Comparison of ENCODE assay signal across 8 cellular contexts in the genomic region with DNA sequence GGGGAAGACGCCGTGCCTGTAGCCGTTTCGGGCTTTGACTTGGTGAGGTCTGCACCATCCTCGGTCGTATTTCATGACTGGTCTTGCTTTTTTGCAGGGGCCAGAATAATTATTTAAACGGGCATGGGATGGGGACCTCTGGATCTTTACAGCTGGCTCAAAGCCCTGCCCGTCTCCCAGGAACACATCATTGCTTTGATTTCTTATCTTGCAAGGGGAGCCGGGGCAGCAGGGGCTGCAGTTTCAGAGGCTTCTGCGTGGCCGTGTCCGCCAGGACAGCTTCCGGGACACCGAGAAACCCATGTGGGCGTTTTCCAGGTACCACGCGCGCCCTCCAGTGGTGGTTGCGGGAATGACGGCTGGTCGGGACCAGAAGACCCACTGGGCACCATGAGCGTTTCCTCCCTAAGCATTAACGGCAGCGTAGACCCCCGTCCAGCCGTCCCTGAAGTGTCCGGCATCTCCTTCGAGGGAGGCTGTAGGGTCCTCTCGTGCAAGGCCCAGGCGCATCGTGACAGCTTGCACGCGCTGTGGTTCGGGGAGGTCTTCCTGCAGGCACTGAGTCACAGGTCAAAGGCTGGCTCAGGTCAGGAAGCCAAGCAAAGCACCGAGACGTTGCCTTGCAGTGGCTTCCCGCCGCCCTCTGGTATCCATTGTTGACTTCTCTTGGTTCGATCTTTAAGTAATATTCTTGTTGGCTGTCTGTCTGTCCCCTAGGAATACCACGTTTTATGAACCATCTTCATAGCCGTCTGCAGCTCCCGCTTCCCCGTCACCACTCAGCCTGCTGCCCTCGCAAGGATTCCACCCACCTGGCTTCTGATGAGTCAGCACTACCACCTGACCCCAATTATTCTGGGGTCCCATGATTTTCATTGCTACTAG. TPM values are rescaled to one million over a fixed set of nuclear protein-coding genes. Genes with fewer than 3 reads are reported as not detected.
A peak's percentile ranks its signal among the peaks of the same experiment; 100 is the strongest.
DNase-seq lines count a peak whose midpoint lies in the region; ATAC-seq and TF ChIP-seq lines count a peak whose summit lies in the region.

No MANE protein-coding gene starts in this region.

- H3K36me3 ChIP-seq in HAP-1 (replicated peaks): no peaks in the 10 kb centered on the region

- peaks cover 15% of the 10 kb centered on the region for H3K4me1 Mint-ChIP-seq in Calu3 (ENCODE audit: low read depth, unreplicated experiment)
- H3K4me1 Mint-ChIP-seq in activated B cell treated with CpG ODN at 0.5 μM for 24 hours: peaks cover 11% of the 10 kb centered on the region

- TF ChIP-seq CTCF in Calu3 (IDR thresholded peaks at IDR 0.05; ENCODE audit: unreplicated experiment) (peak; percentile 99), activated B cell treated with CpG ODN at 0.5 μM for 24 hours (IDR thresholded peaks at IDR 0.05) (peak; percentile 78), cardiac fibroblast (IDR thresholded peaks at IDR 0.05; ENCODE audit: low read depth, low read length) (peak; percentile 95)

- peaks cover 48% of the 10 kb centered on the region for H3K27me3 Mint-ChIP-seq in Calu3 (ENCODE audit: unreplicated experiment)
- peaks cover 15% of the 10 kb centered on the region for H3K27me3 Mint-ChIP-seq in activated B cell treated with CpG ODN at 0.5 μM for 24 hours

- DNase-seq in Calu3 (peak; percentile 98), HAP-1 (ENCODE audit: low spot score in 2 of 2) (peak; percentile 55 to 95), NCI-H2171 (lab: John Stamatoyannopoulos, UW) (peak; percentile 41), activated B cell treated with CpG ODN at 0.5 μM for 24 hours (peak; percentile 85), cardiac fibroblast (ENCODE audit: low read depth in 2 of 2) (peak; percentile 77 to 78), left colon (peak; percentile 77 to 89)
- DNase-seq in stimulated activated CD4-positive, alpha-beta T cell treated with anti-CD3 and anti-CD28 coated beads, Interleukin-1b, Interleukin-23, amount 100 ng/mL, for 48 hours: peak; percentile 87

- H3K4me3 Mint-ChIP-seq in Calu3 (ENCODE audit: low read depth, unreplicated experiment) (peak overlapping the region; percentile 59), activated B cell treated with CpG ODN at 0.5 μM for 24 hours (peak overlapping the region; percentile 11)

- in situ Hi-C loops in HAP-1 (cut with MboI; ENCODE audit: low sequenced_read_pairs): loop anchor here (5.0 kb wide), 1 partner anchor 184 kb away; no protein-coding TSS in a partner anchor

- H3K4me3 ChIP-seq in HAP-1 (peak overlapping the region; percentile 9; the same call in 1 of the 2 replicates), cardiac fibroblast (replicated peaks in 1 of 2; ENCODE audit: low read depth in 2 of 2, low read length in 2 of 2) (peak overlapping the region in 1 of 2 donors; percentile 10)

- H3K36me3 Mint-ChIP-seq in Calu3 (ENCODE audit: insufficient read depth, unreplicated experiment) (peaks cover 13% of the 10 kb centered on the region), activated B cell treated with CpG ODN at 0.5 μM for 24 hours (ENCODE audit: low read depth) (no peaks in the 10 kb centered on the region)

- intact Hi-C loops in Calu3 (cut with micrococcal nuclease; ENCODE audit: unreplicated experiment): loop anchor here (2.0 kb wide), 2 partner anchors 85 to 183 kb away; no protein-coding TSS in a partner anchor
- intact Hi-C loops in activated B cell treated with CpG ODN at 0.5 μM for 24 hours (cut with micrococcal nuclease): loop anchor here (1.0 to 5.0 kb wide), 5 partner anchors 34 to 268 kb away; no protein-coding TSS in a partner anchor
- intact Hi-C loops in left colon (cut with DNase I, micrococcal nuclease): no loop called here

- ATAC-seq in activated B cell treated with CpG ODN at 0.5 μM for 24 hours (ENCODE audit: low read depth) (peak; percentile 80), left colon (peak; percentile 86), HG03354 (IDR thresholded peaks at IDR 0.05; ENCODE audit: poor library complexity, severe bottlenecking, unreplicated experiment) (no peak)

- POLR2A ChIA-PET in activated B cell treated with CpG ODN at 0.5 μM for 24 hours (lab: Charles Lee): interaction anchor here (1.0 to 1.5 kb wide), 4 partner anchors 37 to 201 kb away, joined by 3 to 4 read pairs (median 4); a partner anchor contains a TSS

- H3K27ac Mint-ChIP-seq in Calu3 (ENCODE audit: unreplicated experiment): peak overlapping the region; percentile 40
- no peak overlapping the region for H3K27ac Mint-ChIP-seq in activated B cell treated with CpG ODN at 0.5 μM for 24 hours

- H3K4me1 ChIP-seq in HAP-1: peaks cover 3% of the 10 kb centered on the region; the same call in 1 of the 2 replicates

- no peaks in the 10 kb centered on the region for H3K9me3 Mint-ChIP-seq in Calu3 (ENCODE audit: low read depth, unreplicated experiment)
- H3K9me3 Mint-ChIP-seq in activated B cell treated with CpG ODN at 0.5 μM for 24 hours: peaks cover 2% of the 10 kb centered on the region

- no peaks in the 10 kb centered on the region for H3K27me3 ChIP-seq in HAP-1 (ENCODE audit: low read depth)

- no TSS peak for BruUV-seq in Calu3 (replicated peaks; lab: Mats Ljungman, UMichigan)

- peaks cover 5% of the 10 kb centered on the region; the same call in 1 of the 2 replicates for H3K9me3 ChIP-seq in HAP-1

- CTCF ChIA-PET in Calu3 (lab: Charles Lee): interaction anchor here (0.6 to 2.6 kb wide), 22 partner anchors 8 to 298 kb away, joined by 3 to 27 read pairs (median 3); a partner anchor contains a TSS
- CTCF ChIA-PET in activated B cell treated with CpG ODN at 0.5 μM for 24 hours (lab: Charles Lee): interaction anchor here (0.6 to 3.2 kb wide), 21 partner anchors 10 to 363 kb away, joined by 3 to 59 read pairs (median 5); a partner anchor contains a TSS

RNA-seq across cellular contexts. Expression of a gene that starts 16.2 kb away (rescaled TPM):
- total RNA-seq in Calu3 (2022) (51.2 and 56.6 TPM in 2 replicates), activated B cell treated with CpG ODN at 0.5 μM for 24 hours (20.4 and 21.6 TPM in 2 replicates), left colon (10 to 100 TPM; 40.7 to 90.0 TPM)

RNA-seq across cellular contexts. Expression of a gene that starts 56.5 kb away (rescaled TPM):
- total RNA-seq in Calu3 (2022) (not detected in 2 replicates), activated B cell treated with CpG ODN at 0.5 μM for 24 hours (not detected in 2 replicates), left colon (not detected)

Comparison
In these comparisons a context has a peak if more than half of its experiments do, and no peak if none do; other contexts are left out.
1. DNase-seq: peak in every context shown above with its lines; median percentile 98 in Calu3; 87 in stimulated activated CD4-positive, alpha-beta T cell treated with anti-CD3 and anti-CD28 coated beads, Interleukin-1b, Interleukin-23, amount 100 ng/mL, for 48 hours; 85 in activated B cell treated with CpG ODN at 0.5 μM for 24 hours; 83 in left colon; 78 in cardiac fibroblast; 75 in HAP-1; 41 in NCI-H2171.
2. intact Hi-C loops: an anchor here in Calu3 (2.0 kb wide) and activated B cell treated with CpG ODN at 0.5 μM for 24 hours (1.0 to 5.0 kb wide); none called in left colon.